16 cellular contexts compared by ENCODE assay signal in the genomic region with DNA sequence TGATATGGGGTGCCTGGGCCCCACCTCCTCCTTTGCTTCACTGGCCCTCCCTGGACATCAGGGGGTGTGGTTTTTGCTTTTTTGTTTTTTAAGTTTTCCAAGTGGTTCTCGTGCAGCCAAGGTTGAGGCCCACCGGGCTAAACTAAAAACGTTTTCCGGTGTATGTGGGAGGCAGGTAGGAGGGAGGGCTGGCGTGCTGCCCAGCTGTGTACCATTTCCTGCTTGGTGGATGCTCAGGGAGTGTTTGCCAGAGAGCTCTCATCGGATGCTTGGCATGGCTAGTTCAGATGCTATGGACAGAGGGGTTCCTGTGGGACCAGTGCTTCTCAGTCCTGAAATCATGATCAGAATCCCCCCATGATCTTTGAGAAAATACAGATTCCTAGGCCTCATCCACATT.
DNase-seq lines count a peak whose midpoint lies in the region; TF ChIP-seq lines count a peak whose summit lies in the region.
"Had no signal": no experiment of that assay in that cellular context is flagged by ENCODE, and none has a peak within 500 bp of the region (broad histone marks: within the 10 kb centered on the region; RNA-seq: fewer than 3 reads in every experiment).

No MANE protein-coding gene starts in this region.

- no peak overlapping the region for H3K4me3 Mint-ChIP-seq in activated CD4-positive, alpha-beta memory T cell treated with anti-CD3 and anti-CD28 coated beads for 36 hours
- H3K4me3 Mint-ChIP-seq in activated CD4-positive, alpha-beta memory T cell treated with anti-CD3 and anti-CD28 coated beads, Interleukin-2, amount 10 ng/mL, durations not matched to agents 7 days and 5 days: no peak overlapping the region

- H3K9me3 ChIP-seq in ascending aorta: no peaks in the 10 kb centered on the region
- H3K9me3 ChIP-seq: heart right ventricle had no signal

- peaks cover 9% of the 10 kb centered on the region for H3K27me3 Mint-ChIP-seq in activated CD4-positive, alpha-beta memory T cell treated with anti-CD3 and anti-CD28 coated beads for 36 hours
- H3K27me3 Mint-ChIP-seq in activated CD4-positive, alpha-beta memory T cell treated with anti-CD3 and anti-CD28 coated beads, Interleukin-2, amount 10 ng/mL, durations not matched to agents 7 days and 5 days: peaks cover 10% of the 10 kb centered on the region

- POLR2A ChIA-PET in activated CD4-positive, alpha-beta memory T cell treated with anti-CD3 and anti-CD28 coated beads for 36 hours (lab: Charles Lee): no interaction called here
- POLR2A ChIA-PET in activated CD4-positive, alpha-beta memory T cell treated with anti-CD3 and anti-CD28 coated beads, Interleukin-2, amount 10 ng/mL, durations not matched to agents 7 days and 5 days (lab: Charles Lee): no interaction called here

- no peaks in the 10 kb centered on the region for H3K36me3 Mint-ChIP-seq in activated CD4-positive, alpha-beta memory T cell treated with anti-CD3 and anti-CD28 coated beads for 36 hours
- H3K36me3 Mint-ChIP-seq in activated CD4-positive, alpha-beta memory T cell treated with anti-CD3 and anti-CD28 coated beads, Interleukin-2, amount 10 ng/mL, durations not matched to agents 7 days and 5 days (ENCODE audit: low read depth): no peaks in the 10 kb centered on the region

- peaks cover 14 to 43% of the 10 kb centered on the region in 2 donors for H3K4me1 ChIP-seq in ascending aorta

- H3K27me3 ChIP-seq in ascending aorta: no peaks in the 10 kb centered on the region
- H3K27me3 ChIP-seq: heart right ventricle had no signal

- peak; percentile 17 for DNase-seq in activated CD4-positive, alpha-beta memory T cell treated with anti-CD3 and anti-CD28 coated beads for 36 hours
- DNase-seq in activated CD4-positive, alpha-beta memory T cell treated with anti-CD3 and anti-CD28 coated beads, Interleukin-2, amount 10 ng/mL, durations not matched to agents 7 days and 5 days: no peak
- DNase-seq in NB4 (ENCODE audit: low read depth) (peak; percentile 58), ascending aorta (ENCODE audit: low spot score in 2 of 2) (peak in 1 of 2 donors; percentile 63), NCI-H526 treated with DMSO at 0.1 percent for 48 hours (lab: John Stamatoyannopoulos, UW) (no peak), NCI-H2227 (lab: John Stamatoyannopoulos, UW; ENCODE audit: unreplicated experiment) (no peak)
- peak; percentile 30 for DNase-seq in stimulated activated CD8-positive, alpha-beta memory T cell treated with anti-CD3 and anti-CD28 coated beads, Interleukin-4, amount 100 ng/mL, for 48 hours
- DNase-seq in effector CD8-positive, alpha-beta T cell (lab: John Stamatoyannopoulos, UW): no peak
- DNase-seq: activated CD8-positive, alpha-beta memory T cell treated with anti-CD3 and anti-CD28 coated beads, Interleukin-2, amount 50 U/mL, for 4 hours; activated naive CD4-positive, alpha-beta T cell treated with anti-CD3 and anti-CD28 coated beads, Interleukin-2, amount 50 U/mL, for 16 hours; heart right ventricle; NCI-H146; stimulated activated naive CD4-positive, alpha-beta T cell; T-helper 2 cell had no signal

- H3K27ac ChIP-seq in ascending aorta: peak overlapping the region; percentile 9 to 27

- CTCF ChIA-PET in activated CD4-positive, alpha-beta memory T cell treated with anti-CD3 and anti-CD28 coated beads for 36 hours (lab: Charles Lee): interaction anchor here (1.5 kb wide), 1 partner anchor 8 kb away, joined by 7 read pairs; no protein-coding TSS in a partner anchor
- CTCF ChIA-PET in activated CD4-positive, alpha-beta memory T cell treated with anti-CD3 and anti-CD28 coated beads, Interleukin-2, amount 10 ng/mL, durations not matched to agents 7 days and 5 days (lab: Charles Lee): no interaction called here

- H3K36me3 ChIP-seq in ascending aorta: no peaks in the 10 kb centered on the region
- H3K36me3 ChIP-seq: heart right ventricle had no signal

- intact Hi-C loops in activated CD4-positive, alpha-beta memory T cell treated with anti-CD3 and anti-CD28 coated beads for 36 hours (cut with micrococcal nuclease): no loop called here
- intact Hi-C loops in ascending aorta (cut with DNase I): no loop called here

- TF ChIP-seq CTCF in NB4 (IDR thresholded peaks at IDR 0.05; ENCODE audit: low read depth, low read length) (no peak), ascending aorta (IDR thresholded peaks at IDR 0.05) (no peak)

- no peaks in the 10 kb centered on the region for H3K9me3 Mint-ChIP-seq in activated CD4-positive, alpha-beta memory T cell treated with anti-CD3 and anti-CD28 coated beads for 36 hours
- H3K9me3 Mint-ChIP-seq in activated CD4-positive, alpha-beta memory T cell treated with anti-CD3 and anti-CD28 coated beads, Interleukin-2, amount 10 ng/mL, durations not matched to agents 7 days and 5 days: no peaks in the 10 kb centered on the region

- H3K4me1 Mint-ChIP-seq in activated CD4-positive, alpha-beta memory T cell treated with anti-CD3 and anti-CD28 coated beads for 36 hours (ENCODE audit: low read depth): peaks cover 10% of the 10 kb centered on the region
- peaks cover 3% of the 10 kb centered on the region for H3K4me1 Mint-ChIP-seq in activated CD4-positive, alpha-beta memory T cell treated with anti-CD3 and anti-CD28 coated beads, Interleukin-2, amount 10 ng/mL, durations not matched to agents 7 days and 5 days

- no peak overlapping the region for H3K27ac Mint-ChIP-seq in activated CD4-positive, alpha-beta memory T cell treated with anti-CD3 and anti-CD28 coated beads for 36 hours
- no peak overlapping the region for H3K27ac Mint-ChIP-seq in activated CD4-positive, alpha-beta memory T cell treated with anti-CD3 and anti-CD28 coated beads, Interleukin-2, amount 10 ng/mL, durations not matched to agents 7 days and 5 days

- H3K4me3 ChIP-seq in NB4 (ENCODE audit: low read depth, low read length) (no peak overlapping the region), ascending aorta (no peak overlapping the region)
- H3K4me3 ChIP-seq: heart right ventricle, K562, skin epidermis had no signal

- TF ChIP-seq POLR2A in NB4 (IDR thresholded peaks at IDR 0.05; ENCODE audit: extremely low read depth, insufficient read length): no peak

Comparison
In these comparisons a context has a peak if more than half of its experiments do, and no peak if none do; other contexts are left out.
1. DNase-seq: peak in activated CD4-positive, alpha-beta memory T cell treated with anti-CD3 and anti-CD28 coated beads for 36 hours (single experiment), NB4 (single experiment) and stimulated activated CD8-positive, alpha-beta memory T cell treated with anti-CD3 and anti-CD28 coated beads, Interleukin-4, amount 100 ng/mL, for 48 hours (single experiment); none in activated CD4-positive, alpha-beta memory T cell treated with anti-CD3 and anti-CD28 coated beads, Interleukin-2, amount 10 ng/mL, durations not matched to agents 7 days and 5 days (single experiment), NCI-H526 treated with DMSO at 0.1 percent for 48 hours (single experiment), effector CD8-positive, alpha-beta T cell (single experiment) and NCI-H2227 (single experiment).